In the genomic region with DNA sequence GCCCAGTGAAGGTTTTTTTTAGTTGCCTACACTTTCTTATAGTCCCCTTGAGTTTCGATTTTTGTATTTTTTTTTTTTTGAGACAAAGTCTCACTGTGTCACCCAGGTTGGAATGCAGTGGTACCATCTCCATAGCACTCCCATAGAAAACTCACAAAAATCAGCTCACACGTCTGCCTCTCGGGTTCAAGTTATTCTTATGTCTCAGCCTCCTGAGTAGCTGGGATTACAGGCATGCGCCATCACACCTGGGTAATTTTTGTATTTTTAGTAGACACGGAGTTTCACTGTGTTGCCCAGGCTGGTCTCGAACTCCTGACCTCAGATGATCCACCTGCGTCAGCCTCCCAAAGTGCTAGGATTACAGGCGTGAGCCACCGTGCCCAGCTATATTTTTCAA, we compare ENCODE assay signal across 2 cellular contexts.
TF ChIP-seq lines count a peak whose summit lies in the region.

No MANE protein-coding gene starts in this region.

TF ChIP-seq in WTC11, 78 proteins besides CTCF, POLR2A, EP300 and RAD21:
- TF ChIP-seq ZNF317 (CRISPR knock-in tag; IDR thresholded peaks at IDR 0.05; ENCODE audit: borderline replicate concordance, low read depth): peak; percentile 82

TF ChIP-seq in HepG2, 621 proteins besides CTCF, POLR2A, EP300 and RAD21:
- TF ChIP-seq KMT2A (CRISPR knock-in tag; IDR thresholded peaks at IDR 0.05): 0 out of 2 replicates have a peak, but pooled peaks have one; percentile 4
- peak; percentile 99 for TF ChIP-seq ZNF317 (CRISPR knock-in tag; IDR thresholded peaks at IDR 0.05)
- TF ChIP-seq ZMYM3 (CRISPR knock-in tag; IDR thresholded peaks at IDR 0.05): 0 out of 2 replicates have a peak, but pooled peaks have one; percentile 29
